16 cellular contexts compared by ENCODE assay signal in genomic region chr5:164783-165182, GRCh38. TPM values are rescaled to one million over a fixed set of nuclear protein-coding genes. Genes with fewer than 3 reads are reported as not detected.
DNase-seq lines count a peak whose midpoint lies in the region; ATAC-seq and TF ChIP-seq lines count a peak whose summit lies in the region.
"Not testable (repeated sequence)": the region's sequence is repeated elsewhere in the genome, so short reads cannot be mapped to it uniquely, and the experiment has no call there.
"Had no signal": no experiment of that assay in that cellular context is flagged by ENCODE, and none has a peak within 500 bp of the region (broad histone marks: within the 10 kb centered on the region; RNA-seq: fewer than 3 reads in every experiment).

No MANE protein-coding gene starts in this region.

- H3K23ac ChIP-seq in neuronal stem cell (ENCODE audit: low read depth, low read length, poor library complexity) = not testable (repeated sequence)

- not testable (repeated sequence) for H3K18ac ChIP-seq in neuronal stem cell (ENCODE audit: low read length)

- H3K4ac ChIP-seq in neuronal stem cell (ENCODE audit: low read length) = not testable (repeated sequence)

- H3K27ac Mint-ChIP-seq in activated naive CD4-positive, alpha-beta T cell treated with anti-CD3 and anti-CD28 coated beads, Interleukin-2, amount 10 ng/mL, durations not matched to agents 7 days and 5 days = peak overlapping the region; percentile 19
- H3K27ac Mint-ChIP-seq in chondrocyte (ENCODE audit: unreplicated experiment) = not testable (repeated sequence)
- peak overlapping the region; percentile 19 for H3K27ac Mint-ChIP-seq in type B pancreatic cell

- intact Hi-C loops in left cardiac atrium (cut with DNase I) = not testable (repeated sequence)

- peak overlapping the region; percentile 76 for H4K8ac ChIP-seq in neuronal stem cell (ENCODE audit: low read depth, low read length)

- H3K4me3 ChIP-seq in BE2C (ENCODE audit: low read depth, low read length); neuronal stem cell (ENCODE audit: low read length in 2 of 2): not testable (repeated sequence)

- not testable (repeated sequence) for H3K9me3 ChIP-seq in BE2C; neuronal stem cell (replicated peaks in 1 of 2; ENCODE audit: control insufficient read depth in 2 of 2, insufficient read depth in 1 of 2, low read depth in 1 of 2, low read length in 2 of 2)

- not testable (repeated sequence) for H3K36me3 ChIP-seq in BE2C
- H3K36me3 ChIP-seq in neuronal stem cell (replicated peaks in 1 of 2; ENCODE audit: control insufficient read depth in 2 of 2, insufficient read depth in 2 of 2, low read length in 2 of 2) = peaks cover 3 to 33% of the 10 kb centered on the region in 2 donors

- H2AFZ ChIP-seq in neuronal stem cell (ENCODE audit: low read length) = not testable (repeated sequence)

- not testable (repeated sequence) for TF ChIP-seq CTCF in BE2C (IDR thresholded peaks at IDR 0.05; ENCODE audit: low read depth, low read length); chondrocyte (IDR thresholded peaks at IDR 0.05); type B pancreatic cell (conservative IDR thresholded peaks at IDR 0.05)

- not testable (repeated sequence) for H3K9ac ChIP-seq in neuronal stem cell (ENCODE audit: low read depth, low read length, poor library complexity)

- H2BK5ac ChIP-seq in neuronal stem cell (ENCODE audit: low read length) = not testable (repeated sequence)

- not testable (repeated sequence) for ATAC-seq in left cardiac atrium

- H2BK12ac ChIP-seq in neuronal stem cell (ENCODE audit: low read length) = not testable (repeated sequence)

- peaks cover 15% of the 10 kb centered on the region for H3K27me3 ChIP-seq in BE2C
- not testable (repeated sequence) for H3K27me3 ChIP-seq in neuronal stem cell (ENCODE audit: control insufficient read depth in 3 of 3, insufficient read depth in 3 of 3, low read depth in 1 of 3, low read length in 3 of 3)

- H2BK15ac ChIP-seq in neuronal stem cell (ENCODE audit: low read length) = not testable (repeated sequence)

- WGBS in neuronal stem cell (ENCODE audit: extremely low coverage in 2 of 2, insufficient read length in 2 of 2, insufficient replicate concordance in 1 of 2), 2 donors = no CpG with 5 or more reads among the region's 25 CpGs

- not testable (repeated sequence) for H2BK120ac ChIP-seq in neuronal stem cell (ENCODE audit: low read depth, low read length)

- not testable (repeated sequence) for H3K4me3 Mint-ChIP-seq in activated naive CD4-positive, alpha-beta T cell treated with anti-CD3 and anti-CD28 coated beads, Interleukin-2, amount 10 ng/mL, durations not matched to agents 7 days and 5 days; chondrocyte (ENCODE audit: unreplicated experiment); type B pancreatic cell

- H2AK5ac ChIP-seq in neuronal stem cell (ENCODE audit: low read depth, low read length) = not testable (repeated sequence)

- not testable (repeated sequence) for H3K4me1 Mint-ChIP-seq in activated naive CD4-positive, alpha-beta T cell treated with anti-CD3 and anti-CD28 coated beads, Interleukin-2, amount 10 ng/mL, durations not matched to agents 7 days and 5 days; type B pancreatic cell (ENCODE audit: unreplicated experiment)
- H3K4me1 Mint-ChIP-seq in chondrocyte (ENCODE audit: low read depth) = peaks cover 43% of the 10 kb centered on the region

- not testable (repeated sequence) for H3K9me3 Mint-ChIP-seq in activated naive CD4-positive, alpha-beta T cell treated with anti-CD3 and anti-CD28 coated beads, Interleukin-2, amount 10 ng/mL, durations not matched to agents 7 days and 5 days; chondrocyte (ENCODE audit: low read depth); type B pancreatic cell

- not testable (repeated sequence) for H3K4me2 ChIP-seq in neuronal stem cell (ENCODE audit: insufficient read depth, low read length, poor library complexity, severe bottlenecking)

- DNase-seq in BE2C (peak; percentile 4), NCI-H69 (lab: John Stamatoyannopoulos, UW) (peak; percentile 69), chondrocyte (ENCODE audit: low spot score) (peak; percentile 12), left cardiac atrium (peak; percentile 4)
- DNase-seq in activated naive CD4-positive, alpha-beta T cell treated with anti-CD3 and anti-CD28 coated beads, Interleukin-2, amount 10 ng/mL, durations not matched to agents 7 days and 5 days; neuronal stem cell (ENCODE audit: low spot score); type B pancreatic cell (ENCODE audit: extremely low spot score, unreplicated experiment): not testable (repeated sequence)

- H3K36me3 Mint-ChIP-seq in activated naive CD4-positive, alpha-beta T cell treated with anti-CD3 and anti-CD28 coated beads, Interleukin-2, amount 10 ng/mL, durations not matched to agents 7 days and 5 days; chondrocyte (ENCODE audit: low read depth): not testable (repeated sequence)
- H3K36me3 Mint-ChIP-seq in type B pancreatic cell = peaks cover 10% of the 10 kb centered on the region

- not testable (repeated sequence) for H4K91ac ChIP-seq in neuronal stem cell (ENCODE audit: low read depth, low read length, poor library complexity)

- CTCF ChIA-PET in activated naive CD4-positive, alpha-beta T cell treated with anti-CD3 and anti-CD28 coated beads, Interleukin-2, amount 10 ng/mL, durations not matched to agents 7 days and 5 days (lab: Charles Lee) = not testable (repeated sequence)

- H3K27me3 Mint-ChIP-seq in activated naive CD4-positive, alpha-beta T cell treated with anti-CD3 and anti-CD28 coated beads, Interleukin-2, amount 10 ng/mL, durations not matched to agents 7 days and 5 days; chondrocyte (ENCODE audit: low read depth); type B pancreatic cell: not testable (repeated sequence)

- not testable (repeated sequence) for H3K14ac ChIP-seq in neuronal stem cell (ENCODE audit: low read length)

- H3K79me1 ChIP-seq in neuronal stem cell (ENCODE audit: low read depth, low read length) = not testable (repeated sequence)

- H3K4me1 ChIP-seq in BE2C = not testable (repeated sequence)
- peaks cover 2 to 22% of the 10 kb centered on the region in 2 donors for H3K4me1 ChIP-seq in neuronal stem cell (ENCODE audit: control insufficient read depth in 2 of 2, insufficient read depth in 1 of 2, low read depth in 1 of 2, low read length in 2 of 2)

- H3K27ac ChIP-seq in neuronal stem cell (replicated peaks; ENCODE audit: low read length) = not testable (repeated sequence)

RNA-seq across cellular contexts. Expression of gene LRRC14B, which starts 26.5 kb away (rescaled TPM):
- not detected for polyA plus RNA-seq in BE2C (2012; ENCODE audit: insufficient read depth, insufficient read length, low read depth)
- total RNA-seq in chondrocyte = not detected in 3 replicates
- total RNA-seq in left cardiac atrium = 10 to 100 TPM; 16.5 to 35.9 TPM
- 0.03 TPM for polyA plus RNA-seq in neuronal stem cell (2013, experiment 1 of 2)
- polyA plus RNA-seq in neuronal stem cell (2013, experiment 2 of 2) = not detected
- not detected in 2 replicates for total RNA-seq in type B pancreatic cell (ENCODE audit: low replicate concordance)
- total RNA-seq: A172; B cell; CD4-positive, alpha-beta memory T cell; CD4-positive, CD25-positive, alpha-beta regulatory T cell; CD8-positive, alpha-beta memory T cell; Daoy; G401 had no signal
- polyA plus RNA-seq: A549; CD14-positive monocyte; CD4-positive, CD25-positive, alpha-beta regulatory T cell; CD8-positive, alpha-beta memory T cell had no signal

RNA-seq across cellular contexts. Expression of gene CCDC127, which starts 53.2 kb away (rescaled TPM):
- polyA plus RNA-seq in BE2C (2012; ENCODE audit: insufficient read depth, insufficient read length, low read depth) = 9.0 TPM
- total RNA-seq in chondrocyte (8.0 to 10.4 TPM (median 9.6 TPM) in 3 replicates), left cardiac atrium (1 to 10 TPM; 7.8 to 9.6 TPM), type B pancreatic cell (ENCODE audit: low replicate concordance) (6.0 and 10.8 TPM in 2 replicates)
- 5.2 TPM for polyA plus RNA-seq in neuronal stem cell (2013, experiment 1 of 2)
- 5.1 TPM for polyA plus RNA-seq in neuronal stem cell (2013, experiment 2 of 2)

RNA-seq across cellular contexts. Expression of gene SDHA, which starts 53.3 kb away (rescaled TPM):
- 143 TPM for polyA plus RNA-seq in BE2C (2012; ENCODE audit: insufficient read depth, insufficient read length, low read depth)
- total RNA-seq in chondrocyte (79.7 to 95.5 TPM (median 81.5 TPM) in 3 replicates), left cardiac atrium (100 to 1,000 TPM; 395 to 449 TPM), type B pancreatic cell (ENCODE audit: low replicate concordance) (143 and 179 TPM in 2 replicates)
- 60.5 TPM for polyA plus RNA-seq in neuronal stem cell (2013, experiment 1 of 2)
- polyA plus RNA-seq in neuronal stem cell (2013, experiment 2 of 2) = 67.5 TPM

Comparison
In these comparisons a context has a peak if more than half of its experiments do, and no peak if none do; other contexts are left out.
1. RNA of gene LRRC14B, which starts 26.5 kb away (total RNA-seq): 16.5 to 35.9 TPM in left cardiac atrium; not detected in type B pancreatic cell and not detected in chondrocyte; every median in the first group is over 10 times any median in the second.